Comparison of ENCODE assay signal across 11 cellular contexts in genomic region chrX:65689377-65689776, GRCh38. TPM values are rescaled to one million over a fixed set of nuclear protein-coding genes. Genes with fewer than 3 reads are reported as not detected.
DNase-seq lines count a peak whose midpoint lies in the region; ATAC-seq and TF ChIP-seq lines count a peak whose summit lies in the region.
"Had no signal": no experiment of that assay in that cellular context is flagged by ENCODE, and none has a peak within 500 bp of the region (broad histone marks: within the 10 kb centered on the region; RNA-seq: fewer than 3 reads in every experiment).

No MANE protein-coding gene starts in this region.

- H3K27me3 ChIP-seq in esophagus squamous epithelium, result no peaks in the 10 kb centered on the region
- H3K27me3 ChIP-seq in smooth muscle cell (ENCODE audit: low read depth), result no peaks in the 10 kb centered on the region
- H3K27me3 ChIP-seq: pancreas had no signal

- ATAC-seq in HG03442 (IDR thresholded peaks at IDR 0.05; ENCODE audit: unreplicated experiment), result no peak

- peaks cover 89% of the 10 kb centered on the region for H4K20me1 ChIP-seq in smooth muscle cell (ENCODE audit: low read depth)

- peak overlapping the region; percentile 2 for H3K9ac ChIP-seq in smooth muscle cell (ENCODE audit: low read depth)

- intact Hi-C loops in activated CD4-positive, alpha-beta T cell treated with anti-CD3 and anti-CD28 coated beads, Interleukin-2, amount 10 ng/mL, durations not matched to agents 24 days and 14 days (cut with micrococcal nuclease), result loop anchor here (5.0 kb wide), 1 partner anchor 33 kb away; no protein-coding TSS in a partner anchor
- intact Hi-C loops in esophagus squamous epithelium (cut with DNase I), result no loop called here

- H3K4me1 ChIP-seq in esophagus squamous epithelium (peaks cover 6 to 93% (median 55%) of the 10 kb centered on the region in 3 donors), smooth muscle cell (ENCODE audit: low read depth) (no peaks in the 10 kb centered on the region)
- H3K4me1 ChIP-seq: pancreas had no signal

- peak overlapping the region; percentile 73 for H3K27ac Mint-ChIP-seq in activated CD4-positive, alpha-beta T cell treated with anti-CD3 and anti-CD28 coated beads, Interleukin-2, amount 10 ng/mL, durations not matched to agents 24 days and 14 days

- peak overlapping the region; percentile 22 for H3K4me2 ChIP-seq in smooth muscle cell

- TF ChIP-seq POLR2A in esophagus squamous epithelium (IDR thresholded peaks at IDR 0.05), result no peak

- H3K9me3 ChIP-seq in esophagus squamous epithelium (no peaks in the 10 kb centered on the region), smooth muscle cell (replicated peaks; ENCODE audit: low read depth) (no peaks in the 10 kb centered on the region)
- H3K9me3 ChIP-seq: pancreas had no signal

- H3K27me3 Mint-ChIP-seq in activated CD4-positive, alpha-beta T cell treated with anti-CD3 and anti-CD28 coated beads, Interleukin-2, amount 10 ng/mL, durations not matched to agents 24 days and 14 days, result no peaks in the 10 kb centered on the region

- peaks cover 58% of the 10 kb centered on the region for H3K4me1 Mint-ChIP-seq in activated CD4-positive, alpha-beta T cell treated with anti-CD3 and anti-CD28 coated beads, Interleukin-2, amount 10 ng/mL, durations not matched to agents 24 days and 14 days

- no peaks in the 10 kb centered on the region for H3K9me3 Mint-ChIP-seq in activated CD4-positive, alpha-beta T cell treated with anti-CD3 and anti-CD28 coated beads, Interleukin-2, amount 10 ng/mL, durations not matched to agents 24 days and 14 days

- peak overlapping the region; percentile 45 for H3K4me3 Mint-ChIP-seq in activated CD4-positive, alpha-beta T cell treated with anti-CD3 and anti-CD28 coated beads, Interleukin-2, amount 10 ng/mL, durations not matched to agents 24 days and 14 days

- TF ChIP-seq CTCF in esophagus squamous epithelium (IDR thresholded peaks at IDR 0.05) (no peak), smooth muscle cell (IDR thresholded peaks at IDR 0.05; ENCODE audit: borderline replicate concordance, insufficient read depth, poor library complexity, severe bottlenecking) (no peak)

- 76 to 100% methylated on average over 1 to 2 of the region's 2 CpGs for WGBS in esophagus squamous epithelium, 2 donors
- WGBS in smooth muscle cell (ENCODE audit: low lambda C conversion rate), result 69% methylated on average over 2 of the region's 2 CpGs

- no peaks in the 10 kb centered on the region for H3K36me3 ChIP-seq in esophagus squamous epithelium
- H3K36me3 ChIP-seq in smooth muscle cell (ENCODE audit: low read depth), result no peaks in the 10 kb centered on the region
- H3K36me3 ChIP-seq: pancreas had no signal

- H3K4me3 ChIP-seq in esophagus squamous epithelium (no peak overlapping the region), smooth muscle cell (no peak overlapping the region)
- H3K4me3 ChIP-seq: pancreas had no signal

- peaks cover 91% of the 10 kb centered on the region for H3K79me2 ChIP-seq in smooth muscle cell (ENCODE audit: low read depth)

- peak overlapping the region in 3 of 4 donors; percentile 27 to 53 (median 52) for H3K27ac ChIP-seq in esophagus squamous epithelium
- peak overlapping the region; percentile 83 for H3K27ac ChIP-seq in smooth muscle cell (ENCODE audit: low read depth)
- H3K27ac ChIP-seq: pancreas had no signal

- H2AFZ ChIP-seq in smooth muscle cell (ENCODE audit: low read depth), result no peak overlapping the region

- H3K36me3 Mint-ChIP-seq in activated CD4-positive, alpha-beta T cell treated with anti-CD3 and anti-CD28 coated beads, Interleukin-2, amount 10 ng/mL, durations not matched to agents 24 days and 14 days (ENCODE audit: low read depth), result peaks cover 41% of the 10 kb centered on the region

- H3F3A ChIP-seq in smooth muscle cell (ENCODE audit: low read depth), result no peaks in the 10 kb centered on the region

- no peak for DNase-seq in activated CD4-positive, alpha-beta T cell treated with anti-CD3 and anti-CD28 coated beads, Interleukin-2, amount 10 ng/mL, durations not matched to agents 24 days and 14 days
- no peak for DNase-seq in activated CD4-positive, alpha-beta T cell treated with anti-CD3 and anti-CD28 coated beads for 48 hours
- DNase-seq in SW480 (ENCODE audit: low spot score), result peak; percentile 54
- no peak for DNase-seq in esophagus squamous epithelium (lab: John Stamatoyannopoulos, UW)
- no peak for DNase-seq in smooth muscle cell (lab: John Stamatoyannopoulos, UW; ENCODE audit: unreplicated experiment)
- no peak for DNase-seq in activated gamma-delta T cell (lab: John Stamatoyannopoulos, UW)
- DNase-seq in SKM-1 (lab: John Stamatoyannopoulos, UW; ENCODE audit: unreplicated experiment), result no peak
- DNase-seq: activated gamma-delta T cell treated with Interleukin-2 at 50 U/mL for 16 hours, NCI-H69, pancreas had no signal

RNA-seq across cellular contexts. Expression of gene MSN, which starts 21.9 kb away (rescaled TPM):
- 480 and 482 TPM in 2 replicates for total RNA-seq in activated CD4-positive, alpha-beta T cell treated with anti-CD3 and anti-CD28 coated beads, Interleukin-2, amount 10 ng/mL, durations not matched to agents 24 days and 14 days
- total RNA-seq in esophagus squamous epithelium (100 to 1,000 TPM in 3 of 4 donors, 10 to 100 TPM in 1; 62.4 to 158 (median 133) TPM), smooth muscle cell (355 and 379 TPM in 2 replicates)
- 292 and 416 TPM in 2 replicates for polyA plus RNA-seq in smooth muscle cell
